In genomic region chr5:124742983-124743533, GRCh38 we compare ENCODE assay signal across 9 cellular contexts. TPM values are rescaled to one million over a fixed set of nuclear protein-coding genes. Genes with fewer than 3 reads are reported as not detected.
DNase-seq lines count a peak whose midpoint lies in the region; ATAC-seq, FAIRE-seq and TF ChIP-seq lines count a peak whose summit lies in the region.
"Had no signal": no experiment of that assay in that cellular context is flagged by ENCODE, and none has a peak within 500 bp of the region (broad histone marks: within the 10 kb centered on the region; RNA-seq: fewer than 3 reads in every experiment).

No MANE protein-coding gene starts in this region.

- peaks cover 0 to 2% of the 10 kb centered on the region in 2 donors for H3K36me3 Mint-ChIP-seq in stimulated activated naive B cell treated with anti-CD40 and anti-IgM and Interleukin-4, amounts not matched to agents 10 μg/mL and 1 μg/mL and 100 μg/mL, for 72 hours

- H3K9me3 Mint-ChIP-seq in stimulated activated naive B cell treated with anti-CD40 and anti-IgM and Interleukin-4, amounts not matched to agents 10 μg/mL and 1 μg/mL and 100 μg/mL, for 72 hours = no peaks in the 10 kb centered on the region
- H3K9me3 Mint-ChIP-seq: dendritic cell treated with granulocyte-macrophage colony-stimulating factor and Interleukin-4, amounts not matched to agents 40 ng/mL and 50 ng/mL, for 4 days had no signal

- TF ChIP-seq POLR2A in GM12891 (IDR thresholded peaks at IDR 0.05; ENCODE audit: low read depth, low read length) = no peak

- H3K27me3 Mint-ChIP-seq in stimulated activated naive B cell treated with anti-CD40 and anti-IgM and Interleukin-4, amounts not matched to agents 10 μg/mL and 1 μg/mL and 100 μg/mL, for 72 hours = no peaks in the 10 kb centered on the region

- H3K27ac Mint-ChIP-seq in stimulated activated naive B cell treated with anti-CD40 and anti-IgM and Interleukin-4, amounts not matched to agents 10 μg/mL and 1 μg/mL and 100 μg/mL, for 72 hours = no peak overlapping the region
- H3K27ac Mint-ChIP-seq: dendritic cell treated with granulocyte-macrophage colony-stimulating factor and Interleukin-4, amounts not matched to agents 40 ng/mL and 50 ng/mL, for 4 days had no signal

- DNase-seq in GM12891 (ENCODE audit: insufficient read length, low spot score) (no peak), NCI-H69 (lab: John Stamatoyannopoulos, UW) (peak; percentile 78), renal cortical epithelial cell (ENCODE audit: low read depth) (peak; percentile 94)
- no peak for DNase-seq in activated CD8-positive, alpha-beta memory T cell treated with anti-CD3 and anti-CD28 coated beads for 24 hours
- DNase-seq in stimulated activated naive B cell treated with anti-CD40 and anti-IgM and Interleukin-4, amounts not matched to agents 10 μg/mL and 1 μg/mL and 100 μg/mL, for 72 hours = no peak

- ATAC-seq in esophagus mucosa (peak; percentile 77), HG03378 (IDR thresholded peaks at IDR 0.05; ENCODE audit: unreplicated experiment) (no peak), GM19324 (IDR thresholded peaks at IDR 0.05; ENCODE audit: low FRiP score, unreplicated experiment) (no peak)
- ATAC-seq in stimulated activated naive B cell treated with anti-CD40 and anti-IgM and Interleukin-4, amounts not matched to agents 10 μg/mL and 1 μg/mL and 100 μg/mL, for 72 hours (replicated peaks) = no peak

- H3K4me3 Mint-ChIP-seq in stimulated activated naive B cell treated with anti-CD40 and anti-IgM and Interleukin-4, amounts not matched to agents 10 μg/mL and 1 μg/mL and 100 μg/mL, for 72 hours = no peak overlapping the region
- H3K4me3 Mint-ChIP-seq: dendritic cell treated with granulocyte-macrophage colony-stimulating factor and Interleukin-4, amounts not matched to agents 40 ng/mL and 50 ng/mL, for 4 days had no signal

- FAIRE-seq in GM12891 (lab: Jason Lieb, UNC) = peak; percentile 80

- H3K4me1 Mint-ChIP-seq in stimulated activated naive B cell treated with anti-CD40 and anti-IgM and Interleukin-4, amounts not matched to agents 10 μg/mL and 1 μg/mL and 100 μg/mL, for 72 hours = peaks cover 19 to 28% of the 10 kb centered on the region in 2 donors

TF ChIP-seq in GM12891, 5 proteins besides CTCF, POLR2A, EP300 and RAD21:
- TF ChIP-seq SPI1 (IDR thresholded peaks at IDR 0.05; ENCODE audit: low read depth, low read length) (no peak), PAX5 (IDR thresholded peaks at IDR 0.05; ENCODE audit: insufficient read depth, low read length, severe bottlenecking) (no peak), TAF1 (IDR thresholded peaks at IDR 0.05; ENCODE audit: low read depth, low read length) (no peak), POLR2AphosphoS5 (IDR thresholded peaks at IDR 0.05; ENCODE audit: low read depth, low read length) (no peak), POU2F2 (IDR thresholded peaks at IDR 0.05; ENCODE audit: low read depth, low read length) (no peak)

RNA-seq across cellular contexts. Expression of gene ZNF608, which starts 3.4 kb away (rescaled TPM):
- polyA plus RNA-seq in GM12891 (2012; ENCODE audit: low read depth, missing spikeins) = 6.2 TPM
- total RNA-seq in esophagus mucosa (6.7 TPM), renal cortical epithelial cell (59.6 and 116 TPM in 2 replicates)

Comparison
In these comparisons a context has a peak if more than half of its experiments do, and no peak if none do; other contexts are left out.
1. DNase-seq: peak in NCI-H69 (single experiment) and renal cortical epithelial cell (single experiment); none in GM12891 (single experiment), activated CD8-positive, alpha-beta memory T cell treated with anti-CD3 and anti-CD28 coated beads for 24 hours (single experiment) and stimulated activated naive B cell treated with anti-CD40 and anti-IgM and Interleukin-4, amounts not matched to agents 10 μg/mL and 1 μg/mL and 100 μg/mL, for 72 hours (single experiment).